Comparison of ENCODE assay signal across 20 cellular contexts in the genomic region with DNA sequence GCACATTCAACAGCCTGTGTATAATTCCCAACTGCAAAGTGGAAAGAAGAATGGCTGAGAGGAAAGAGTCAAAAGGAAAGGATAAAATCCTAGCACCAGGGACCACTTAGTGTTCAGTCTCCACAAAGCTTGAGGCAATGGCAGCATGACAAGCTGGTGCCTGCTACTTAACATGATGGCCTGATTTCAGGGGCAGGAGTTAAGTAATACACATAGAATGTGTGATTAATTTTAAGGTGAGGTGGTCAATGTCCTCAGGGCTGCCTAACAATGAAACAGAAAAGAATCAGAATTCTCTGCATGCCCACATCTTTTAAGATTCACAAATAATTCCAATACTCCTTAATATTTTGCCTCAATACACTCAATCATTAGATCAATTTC. TPM values are rescaled to one million over a fixed set of nuclear protein-coding genes. Genes with fewer than 3 reads are reported as not detected.
DNase-seq lines count a peak whose midpoint lies in the region; ATAC-seq and TF ChIP-seq lines count a peak whose summit lies in the region.
"Had no signal": no experiment of that assay in that cellular context is flagged by ENCODE, and none has a peak within 500 bp of the region (broad histone marks: within the 10 kb centered on the region; RNA-seq: fewer than 3 reads in every experiment).

No MANE protein-coding gene starts in this region.

- peaks cover 85% of the 10 kb centered on the region for H3K36me3 Mint-ChIP-seq in dendritic cell treated with granulocyte-macrophage colony-stimulating factor and Interleukin-4, amounts not matched to agents 40 ng/mL and 50 ng/mL, for 4 days (ENCODE audit: low read depth)
- H3K36me3 Mint-ChIP-seq in glutamatergic neuron (ENCODE audit: unreplicated experiment) (peaks cover 16% of the 10 kb centered on the region), osteocyte (ENCODE audit: unreplicated experiment) (peaks cover 47% of the 10 kb centered on the region), T-helper 17 cell (ENCODE audit: low read depth) (peaks cover 15% of the 10 kb centered on the region)

- H3K9me3 ChIP-seq in T-helper 17 cell (ENCODE audit: control insufficient read depth, low read length, poor library complexity, severe bottlenecking): no peaks in the 10 kb centered on the region
- H3K9me3 ChIP-seq: HAP-1 had no signal

- no peak for ATAC-seq in GM19324 (IDR thresholded peaks at IDR 0.05; ENCODE audit: low FRiP score, unreplicated experiment)
- ATAC-seq in T-helper 17 cell: no peak

- no peaks in the 10 kb centered on the region for H3K27me3 Mint-ChIP-seq in dendritic cell treated with granulocyte-macrophage colony-stimulating factor and Interleukin-4, amounts not matched to agents 40 ng/mL and 50 ng/mL, for 4 days
- H3K27me3 Mint-ChIP-seq in glutamatergic neuron (ENCODE audit: unreplicated experiment) (peaks cover 8% of the 10 kb centered on the region), osteocyte (ENCODE audit: unreplicated experiment) (no peaks in the 10 kb centered on the region), T-helper 17 cell (no peaks in the 10 kb centered on the region)
- H3K27me3 Mint-ChIP-seq: CD4-positive, alpha-beta memory T cell had no signal

- H3K9me3 Mint-ChIP-seq in dendritic cell treated with granulocyte-macrophage colony-stimulating factor and Interleukin-4, amounts not matched to agents 40 ng/mL and 50 ng/mL, for 4 days: no peaks in the 10 kb centered on the region
- H3K9me3 Mint-ChIP-seq in glutamatergic neuron (ENCODE audit: unreplicated experiment) (peaks cover 5% of the 10 kb centered on the region), osteocyte (ENCODE audit: unreplicated experiment) (no peaks in the 10 kb centered on the region)
- H3K9me3 Mint-ChIP-seq: CD4-positive, alpha-beta memory T cell; HFFc6 had no signal

- peak overlapping the region; percentile 4 for H3K27ac Mint-ChIP-seq in dendritic cell treated with granulocyte-macrophage colony-stimulating factor and Interleukin-4, amounts not matched to agents 40 ng/mL and 50 ng/mL, for 4 days
- peak overlapping the region; percentile 99 for H3K27ac Mint-ChIP-seq in glutamatergic neuron (ENCODE audit: unreplicated experiment)
- peak overlapping the region; percentile 50 for H3K27ac Mint-ChIP-seq in osteocyte (ENCODE audit: unreplicated experiment)
- H3K27ac Mint-ChIP-seq in T-helper 17 cell: no peak overlapping the region
- H3K27ac Mint-ChIP-seq: HFFc6 had no signal

- TF ChIP-seq CTCF in glutamatergic neuron (IDR thresholded peaks at IDR 0.05; ENCODE audit: partially characterized antibody, unreplicated experiment) (no peak), osteocyte (IDR thresholded peaks at IDR 0.05) (no peak)

- intact Hi-C loops in dendritic cell treated with granulocyte-macrophage colony-stimulating factor and Interleukin-4, amounts not matched to agents 40 ng/mL and 50 ng/mL, for 4 days (cut with micrococcal nuclease): no loop called here

- H3K4me3 Mint-ChIP-seq in dendritic cell treated with granulocyte-macrophage colony-stimulating factor and Interleukin-4, amounts not matched to agents 40 ng/mL and 50 ng/mL, for 4 days: no peak overlapping the region
- H3K4me3 Mint-ChIP-seq in glutamatergic neuron (ENCODE audit: unreplicated experiment): peak overlapping the region; percentile 55
- H3K4me3 Mint-ChIP-seq in osteocyte (ENCODE audit: unreplicated experiment): no peak overlapping the region
- H3K4me3 Mint-ChIP-seq in T-helper 17 cell: no peak overlapping the region
- H3K4me3 Mint-ChIP-seq: CD4-positive, alpha-beta memory T cell; HFFc6 had no signal

- DNase-seq in glutamatergic neuron: no peak
- DNase-seq in osteocyte (ENCODE audit: extremely low spot score, unreplicated experiment): no peak
- DNase-seq in T-helper 17 cell: no peak
- no peak for DNase-seq in activated CD8-positive, alpha-beta memory T cell treated with anti-CD3 and anti-CD28 coated beads for 24 hours
- DNase-seq: C1 segment of cervical spinal cord; Calu3; CD4-positive, alpha-beta memory T cell; COR-L47; DMS53; DMS79 treated with DMSO at 0.1 percent for 48 hours; GF-D8; GOT3; HFFc6 had no signal

- H3K4me1 Mint-ChIP-seq in dendritic cell treated with granulocyte-macrophage colony-stimulating factor and Interleukin-4, amounts not matched to agents 40 ng/mL and 50 ng/mL, for 4 days (ENCODE audit: low read depth): peaks cover 31% of the 10 kb centered on the region
- peaks cover 19% of the 10 kb centered on the region for H3K4me1 Mint-ChIP-seq in glutamatergic neuron (ENCODE audit: low read depth, unreplicated experiment)
- peaks cover 10% of the 10 kb centered on the region for H3K4me1 Mint-ChIP-seq in osteocyte (ENCODE audit: unreplicated experiment)
- H3K4me1 Mint-ChIP-seq in T-helper 17 cell: peaks cover 11% of the 10 kb centered on the region

RNA-seq across cellular contexts. Expression of a gene that starts 8.9 kb away (rescaled TPM):
- 86.0 TPM for total RNA-seq in glutamatergic neuron (ENCODE audit: unreplicated experiment)
- total RNA-seq in osteocyte: 210 and 221 TPM in 2 replicates
- 10 to 100 TPM; 22.5 to 26.7 TPM for total RNA-seq in T-helper 17 cell

RNA-seq across cellular contexts. Expression of a gene that starts 9.2 kb away (rescaled TPM):
- total RNA-seq in glutamatergic neuron (ENCODE audit: unreplicated experiment) (21.6 TPM), osteocyte (5.3 and 5.6 TPM in 2 replicates), T-helper 17 cell (10 to 100 TPM; 14.8 to 15.5 TPM)

RNA-seq across cellular contexts. Expression of a gene that starts 17.8 kb away (rescaled TPM):
- not detected for total RNA-seq in glutamatergic neuron (ENCODE audit: unreplicated experiment)
- not detected in 2 replicates for total RNA-seq in osteocyte
- total RNA-seq in T-helper 17 cell: not detected
- total RNA-seq: A172; A673; Calu3; CD4-positive, alpha-beta memory T cell; Daoy; HFFc6 had no signal

RNA-seq across cellular contexts. Expression of a gene that starts 26.9 kb away (rescaled TPM):
- total RNA-seq in glutamatergic neuron (ENCODE audit: unreplicated experiment) (0.32 TPM), osteocyte (0.21 and 0.67 TPM in 2 replicates), T-helper 17 cell (under 1 TPM; 0.42 to 0.47 TPM)
- total RNA-seq: A172, Daoy, G401, HFFc6 had no signal

RNA-seq across cellular contexts. Expression of a gene that starts 59.0 kb away (rescaled TPM):
- total RNA-seq in glutamatergic neuron (ENCODE audit: unreplicated experiment) (4.9 TPM), osteocyte (13.2 and 13.8 TPM in 2 replicates), T-helper 17 cell (1 to 10 TPM; 6.4 to 8.9 TPM)
